Comparison of ENCODE assay signal across 8 cellular contexts in genomic region chr7:107743567-107744344, GRCh38. TPM values are rescaled to one million over a fixed set of nuclear protein-coding genes. Genes with fewer than 3 reads are reported as not detected.
DNase-seq lines count a peak whose midpoint lies in the region; ATAC-seq and TF ChIP-seq lines count a peak whose summit lies in the region.

Gene CBLL1, plus strand, starts transcription at chr7:107744142. Its CDS starts 22 bp downstream, at chr7:107744164.

- ATAC-seq in GM18909 (IDR thresholded peaks at IDR 0.05; ENCODE audit: poor library complexity, unreplicated experiment) (peak; percentile 93), HG03175 (IDR thresholded peaks at IDR 0.05; ENCODE audit: unreplicated experiment) (peak; percentile 90), WTC11 (peak; percentile 92)

- peak; percentile 82 for TF ChIP-seq CTCF in AG09309 (IDR thresholded peaks at IDR 0.05; ENCODE audit: control insufficient read depth, insufficient read depth, low read depth, low read length, missing control alignments)
- no peak for TF ChIP-seq CTCF in WTC11 (IDR thresholded peaks at IDR 0.05)
- TF ChIP-seq CTCF in cardiac fibroblast (IDR thresholded peaks at IDR 0.05; ENCODE audit: low read depth, low read length) = peak; percentile 73

- POLR2A ChIA-PET in WTC11 (lab: Charles Lee) = interaction anchor here (0.6 to 1.5 kb wide), 7 partner anchors 83 to 575 kb away, joined by 3 to 9 read pairs (median 4); partner anchors contain the start of genes COG5, DUS4L and SLC26A4

- H3K36me3 Mint-ChIP-seq in WTC11 = no peaks in the 10 kb centered on the region; the same call in 1 of the 2 replicates
- no peaks in the 10 kb centered on the region for H3K36me3 Mint-ChIP-seq in immature natural killer cell

- H3K27ac Mint-ChIP-seq in WTC11 (peak within 1 kb of the TSS; percentile 100), immature natural killer cell (peak within 1 kb of the TSS; percentile 97 to 100 (median 100))

- CTCF ChIA-PET in WTC11 (lab: Charles Lee) = interaction anchor here (0.9 to 2.5 kb wide), 11 partner anchors 11 to 713 kb away, joined by 3 to 20 read pairs (median 4); partner anchors contain the start of gene SLC26A4

- H3K9me3 Mint-ChIP-seq in WTC11 (peaks cover 2% of the 10 kb centered on the region), immature natural killer cell (no peaks in the 10 kb centered on the region)

- H3K27me3 Mint-ChIP-seq in WTC11 (ENCODE audit: low read depth) (no peaks in the 10 kb centered on the region), immature natural killer cell (ENCODE audit: low read depth in 3 of 3) (peaks cover 8 to 15% (median 14%) of the 10 kb centered on the region in 3 donors)

- H3K4me3 Mint-ChIP-seq in WTC11 (peak within 1 kb of the TSS; percentile 100), immature natural killer cell (peak within 1 kb of the TSS; percentile 94 to 100 (median 99))

- peaks cover 24% of the 10 kb centered on the region for H3K4me1 Mint-ChIP-seq in WTC11
- H3K4me1 Mint-ChIP-seq in immature natural killer cell = peaks cover 44 to 61% of the 10 kb centered on the region in 2 donors

- DNase-seq in AG09309 (ENCODE audit: low read depth) (peak; percentile 76), NCI-H2227 treated with DMSO at 0.1 percent for 48 hours (lab: John Stamatoyannopoulos, UW) (peak; percentile 98), WTC11 (ENCODE audit: low spot score) (peak; percentile 95), cardiac fibroblast (ENCODE audit: low read depth in 2 of 2) (peak; percentile 96 to 98), immature natural killer cell (peak; percentile 97), smooth muscle cell of the brain vasculature (ENCODE audit: low read depth, low spot score) (peak; percentile 90)

- H3K4me3 ChIP-seq in AG09309 (ENCODE audit: control insufficient read depth, low read depth, low read length) = peak within 1 kb of the TSS; percentile 90
- peak within 1 kb of the TSS; percentile 84 to 85 for H3K4me3 ChIP-seq in cardiac fibroblast (replicated peaks in 1 of 2; ENCODE audit: low read depth in 2 of 2, low read length in 2 of 2)

TF ChIP-seq in WTC11, 78 proteins besides CTCF, POLR2A, EP300 and RAD21 (continues in another document):
- TF ChIP-seq CREM (CRISPR knock-in tag; IDR thresholded peaks at IDR 0.05) (no peak; the same call in 1 of the 2 replicates), SMAD3 (CRISPR knock-in tag; IDR thresholded peaks at IDR 0.05; ENCODE audit: borderline replicate concordance) (peak; percentile 75; the same call in 1 of the 2 replicates), FOXK1 (CRISPR knock-in tag; IDR thresholded peaks at IDR 0.05) (peak; percentile 97), HMGXB4 (CRISPR knock-in tag; IDR thresholded peaks at IDR 0.05) (peak; percentile 78), ZNF423 (CRISPR knock-in tag; IDR thresholded peaks at IDR 0.05) (no peak), NR3C1 (CRISPR knock-in tag; conservative IDR thresholded peaks at IDR 0.05; ENCODE audit: low read depth) (no peak), E2F1 (CRISPR knock-in tag; IDR thresholded peaks at IDR 0.05) (0 out of 2 replicates have a peak, but pooled peaks have one; percentile 30), NR2C2 (CRISPR knock-in tag; IDR thresholded peaks at IDR 0.05) (no peak), ARID4B (CRISPR knock-in tag; IDR thresholded peaks at IDR 0.05; ENCODE audit: borderline replicate concordance) (peak; percentile 75), E2F4 (CRISPR knock-in tag; IDR thresholded peaks at IDR 0.05; ENCODE audit: borderline replicate concordance, low read depth) (no peak), HMGA2 (CRISPR knock-in tag; IDR thresholded peaks at IDR 0.05) (0 out of 2 replicates have a peak, but pooled peaks have one; percentile 4), RORB (CRISPR knock-in tag; IDR thresholded peaks at IDR 0.05) (no peak), ATF2 (CRISPR knock-in tag; IDR thresholded peaks at IDR 0.05; ENCODE audit: borderline replicate concordance, low read depth) (no peak), USF1 (CRISPR knock-in tag; IDR thresholded peaks at IDR 0.05) (no peak), TEAD1 (CRISPR knock-in tag; IDR thresholded peaks at IDR 0.05) (peak; percentile 75; the same call in 1 of the 2 replicates)

RNA-seq across cellular contexts. Expression of gene CBLL1, which starts in this region (rescaled TPM):
- total RNA-seq in WTC11 (2021) = 26.1 to 29.8 TPM (median 26.3 TPM) in 3 replicates
- polyA plus RNA-seq in immature natural killer cell = 10 to 100 TPM; 41.1 to 89.0 (median 47.7) TPM

Comparison
In these comparisons a context has a peak if more than half of its experiments do, and no peak if none do; other contexts are left out.
1. Peak in every context shown above with its lines: DNase-seq, ATAC-seq and H3K4me3 ChIP-seq.